Comparison of ENCODE assay signal across 16 cellular contexts in the genomic region with DNA sequence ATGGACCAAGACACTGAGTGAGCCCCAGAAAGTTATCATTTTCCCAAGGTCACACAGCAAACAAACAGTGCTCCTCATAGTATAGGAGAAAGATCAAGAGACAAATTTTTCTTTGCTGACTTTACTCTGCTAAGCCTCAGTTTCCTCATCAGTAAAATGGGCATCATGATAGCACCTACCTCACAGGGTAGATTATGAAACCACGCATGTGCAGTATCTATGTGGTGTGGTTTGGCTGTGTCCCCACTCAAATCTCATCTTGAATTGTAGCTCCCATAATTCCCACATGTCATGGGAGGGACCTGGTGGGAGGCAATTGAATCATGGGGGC. TPM values are rescaled to one million over a fixed set of nuclear protein-coding genes. Genes with fewer than 3 reads are reported as not detected.
DNase-seq lines count a peak whose midpoint lies in the region; ATAC-seq and TF ChIP-seq lines count a peak whose summit lies in the region.
"Had no signal": no experiment of that assay in that cellular context is flagged by ENCODE, and none has a peak within 500 bp of the region (broad histone marks: within the 10 kb centered on the region; RNA-seq: fewer than 3 reads in every experiment).

No MANE protein-coding gene starts in this region.

- H3K9me3 ChIP-seq in left ventricle myocardium inferior (replicated peaks) (no peaks in the 10 kb centered on the region), right cardiac atrium (ENCODE audit: control insufficient read depth, low read length) (no peaks in the 10 kb centered on the region), IMR-90 (ENCODE audit: control insufficient read depth, insufficient read depth, low read length) (no peaks in the 10 kb centered on the region), tibial artery (no peaks in the 10 kb centered on the region), gastrocnemius medialis (no peaks in the 10 kb centered on the region)
- H3K9me3 ChIP-seq: BLaER1 treated with 17β-estradiol and CSF1 and Interleukin-3, amounts not matched to agents 10 nM and 100 nM had no signal

- TF ChIP-seq CTCF in left ventricle myocardium inferior (IDR thresholded peaks at IDR 0.05; ENCODE audit: borderline replicate concordance) (no peak), IMR-90 (conservative IDR thresholded peaks at IDR 0.05; ENCODE audit: low read depth, low read length) (no peak), tibial artery (IDR thresholded peaks at IDR 0.05) (no peak), gastrocnemius medialis (IDR thresholded peaks at IDR 0.05 in 4 of 5, conservative IDR thresholded peaks at IDR 0.05 in 1 of 5) (no peak)

- no peak overlapping the region for H3K4ac ChIP-seq in IMR-90 (ENCODE audit: low read depth, low read length)

- POLR2A ChIA-PET in IMR-90 (lab: Charles Lee; ENCODE audit: unreplicated experiment): interaction anchor here (0.6 kb wide), 1 partner anchor 43 kb away, joined by 3 read pairs; no protein-coding TSS in a partner anchor

- dilution Hi-C loops in IMR-90 (cut with HindIII; ENCODE audit: low sequenced_read_pairs, unreplicated experiment): no loop called here

- H2BK5ac ChIP-seq in IMR-90 (ENCODE audit: low read depth, low read length, poor library complexity, severe bottlenecking): no peak overlapping the region

- no peak overlapping the region for H2BK120ac ChIP-seq in IMR-90 (ENCODE audit: low read depth, low read length)

- CTCF ChIA-PET in IMR-90 (lab: Yijun Ruan, JAX): interaction anchor here (2.0 kb wide), 1 partner anchor 16 kb away, joined by 8 read pairs; a partner anchor contains a TSS

- ATAC-seq in right cardiac atrium (no peak), IMR-90 (ENCODE audit: low read depth) (no peak), GM18873 (IDR thresholded peaks at IDR 0.05; ENCODE audit: low FRiP score, unreplicated experiment) (no peak), gastrocnemius medialis (no peak)
- ATAC-seq: CD8-positive, alpha-beta T cell had no signal

- H2AK5ac ChIP-seq in IMR-90 (ENCODE audit: low read depth, low read length): no peak overlapping the region

- H2BK20ac ChIP-seq in IMR-90 (ENCODE audit: low read depth, low read length): peak overlapping the region; percentile 6; the same call in 1 of the 2 replicates

- H4K8ac ChIP-seq in IMR-90 (ENCODE audit: low read depth in 2 of 2, low read length in 2 of 2): no peak overlapping the region

- peaks cover 8% of the 10 kb centered on the region for H3K9me1 ChIP-seq in IMR-90 (ENCODE audit: insufficient read depth, low read length)

- H3K14ac ChIP-seq in IMR-90 (replicated peaks; ENCODE audit: low read depth, low read length): no peak overlapping the region

- H3K4me3 ChIP-seq in left ventricle myocardium inferior: no peak overlapping the region
- no peak overlapping the region for H3K4me3 ChIP-seq in right cardiac atrium (ENCODE audit: low read length)
- H3K4me3 ChIP-seq in IMR-90 (ENCODE audit: insufficient read depth, low read depth, low read length): no peak overlapping the region
- no peak overlapping the region for H3K4me3 ChIP-seq in tibial artery
- H3K4me3 ChIP-seq in gastrocnemius medialis: no peak overlapping the region
- H3K4me3 ChIP-seq: BLaER1 treated with 17β-estradiol and CSF1 and Interleukin-3, amounts not matched to agents 10 nM and 100 nM had no signal

- no peak overlapping the region for H3K9ac ChIP-seq in IMR-90 (ENCODE audit: low read depth, low read length)
- H3K9ac ChIP-seq: BLaER1 treated with 17β-estradiol and CSF1 and Interleukin-3, amounts not matched to agents 10 nM and 100 nM had no signal

- WGBS in right cardiac atrium: 76% methylated on average over 1 of the region's 1 CpG
- no CpG with 5 or more reads among the region's 1 CpG for whole genome bisulfite sequencing in IMR-90 (ENCODE audit: extremely low coverage in 2 of 2, insufficient read length in 1 of 2), 2 experiments

- H3K36me3 ChIP-seq in left ventricle myocardium inferior: no peaks in the 10 kb centered on the region
- no peaks in the 10 kb centered on the region for H3K36me3 ChIP-seq in IMR-90 (ENCODE audit: control insufficient read depth, insufficient read depth, low read length)
- no peaks in the 10 kb centered on the region for H3K36me3 ChIP-seq in tibial artery
- no peaks in the 10 kb centered on the region for H3K36me3 ChIP-seq in gastrocnemius medialis
- H3K36me3 ChIP-seq: BLaER1 treated with 17β-estradiol and CSF1 and Interleukin-3, amounts not matched to agents 10 nM and 100 nM had no signal

- H2AK9ac ChIP-seq in IMR-90 (replicated peaks; ENCODE audit: low read depth, low read length, poor library complexity): no peak overlapping the region

- no peak overlapping the region for H4K5ac ChIP-seq in IMR-90 (ENCODE audit: low read depth, low read length)

- H3K4me2 ChIP-seq in IMR-90 (ENCODE audit: low read depth, low read length): no peak overlapping the region
- H3K4me2 ChIP-seq: BLaER1 treated with 17β-estradiol and CSF1 and Interleukin-3, amounts not matched to agents 10 nM and 100 nM had no signal

- no peak overlapping the region for H3K18ac ChIP-seq in IMR-90 (ENCODE audit: low read depth, low read length)

- TF ChIP-seq POLR2A in IMR-90 (IDR thresholded peaks at IDR 0.05; ENCODE audit: low read depth, low read length) (no peak), gastrocnemius medialis (IDR thresholded peaks at IDR 0.05) (no peak)

- no peaks in the 10 kb centered on the region for H3K79me1 ChIP-seq in IMR-90 (ENCODE audit: low read depth in 1 of 2, low read length in 2 of 2)

- no peak overlapping the region for H3K23ac ChIP-seq in IMR-90 (ENCODE audit: low read depth, low read length)

- BruUV-seq in IMR-90 (replicated peaks; lab: Mats Ljungman, UMichigan): no TSS peak

- no peak overlapping the region for H2BK15ac ChIP-seq in IMR-90 (ENCODE audit: low read depth, low read length)

- in situ Hi-C loops in IMR-90 (cut with MboI; ENCODE audit: low sequenced_read_pairs) (no loop called here), gastrocnemius medialis (cut with MboI; ENCODE audit: low sequenced_read_pairs in 4 of 4) (no loop called here)

- H4K20me1 ChIP-seq in IMR-90 (ENCODE audit: insufficient read depth, low read length): no peaks in the 10 kb centered on the region
- H4K20me1 ChIP-seq: BLaER1 treated with 17β-estradiol and CSF1 and Interleukin-3, amounts not matched to agents 10 nM and 100 nM had no signal

- intact Hi-C loops in left ventricle myocardium inferior (cut with micrococcal nuclease) (no loop called here), right cardiac atrium (cut with DNase I) (no loop called here), IMR-90 (cut with micrococcal nuclease) (no loop called here), tibial artery (cut with DNase I; ENCODE audit: low total_unique reads) (no loop called here), gastrocnemius medialis (cut with DNase I; ENCODE audit: low total_unique reads) (no loop called here)

- H3K4me1 ChIP-seq in left ventricle myocardium inferior: peaks cover 38% of the 10 kb centered on the region
- H3K4me1 ChIP-seq in right cardiac atrium (ENCODE audit: control insufficient read depth, insufficient read depth, low read length): no peaks in the 10 kb centered on the region
- H3K4me1 ChIP-seq in IMR-90 (ENCODE audit: control insufficient read depth, insufficient read depth, low read length): peaks cover 15% of the 10 kb centered on the region
- peaks cover 0 to 14% (median 4%) of the 10 kb centered on the region in 4 donors for H3K4me1 ChIP-seq in tibial artery
- peaks cover 10 to 23% of the 10 kb centered on the region in 2 donors for H3K4me1 ChIP-seq in gastrocnemius medialis

- no peak for TF ChIP-seq RAD21 in IMR-90 (IDR thresholded peaks at IDR 0.05; ENCODE audit: low read length)

- H3K27ac ChIP-seq in left ventricle myocardium inferior (replicated peaks): peak overlapping the region; percentile 56
- H3K27ac ChIP-seq in right cardiac atrium (ENCODE audit: low read length): no peak overlapping the region
- H3K27ac ChIP-seq in IMR-90 (ENCODE audit: insufficient read depth, low read length): no peak overlapping the region
- no peak overlapping the region for H3K27ac ChIP-seq in tibial artery
- no peak overlapping the region for H3K27ac ChIP-seq in gastrocnemius medialis
- H3K27ac ChIP-seq: 22Rv1; BLaER1 treated with 17β-estradiol and CSF1 and Interleukin-3, amounts not matched to agents 10 nM and 100 nM had no signal

- DNase-seq in left ventricle myocardium inferior: no peak
- DNase-seq in right cardiac atrium: no peak
- DNase-seq in IMR-90: no peak
- DNase-seq in amniotic epithelial cell (ENCODE audit: low read depth): peak; percentile 40
- no peak for DNase-seq in tibial artery
- DNase-seq in gastrocnemius medialis: no peak
- DNase-seq: Calu3; CD8-positive, alpha-beta T cell; DMS79 treated with DMSO at 0.1 percent for 48 hours; GF-D8; H9 had no signal

- H3K56ac ChIP-seq in IMR-90 (ENCODE audit: extremely low read depth, insufficient read depth, low read length): no peak overlapping the region

- no peak overlapping the region for H4K91ac ChIP-seq in IMR-90 (ENCODE audit: insufficient read depth, low read depth, low read length)

- H3K27me3 ChIP-seq in left ventricle myocardium inferior (ENCODE audit: low read depth) (no peaks in the 10 kb centered on the region), right cardiac atrium (ENCODE audit: control insufficient read depth, insufficient read depth) (no peaks in the 10 kb centered on the region), IMR-90 (ENCODE audit: control insufficient read depth, insufficient read depth, low read length) (peaks cover 3% of the 10 kb centered on the region; the same call in 1 of the 2 replicates), tibial artery (no peaks in the 10 kb centered on the region), gastrocnemius medialis (no peaks in the 10 kb centered on the region)
- H3K27me3 ChIP-seq: BLaER1 treated with 17β-estradiol and CSF1 and Interleukin-3, amounts not matched to agents 10 nM and 100 nM had no signal

- H2AFZ ChIP-seq in IMR-90 (replicated peaks; ENCODE audit: low read length, poor library complexity): no peak overlapping the region

RNA-seq across cellular contexts. Expression of a gene that starts 16.1 kb away (rescaled TPM):
- total RNA-seq in left ventricle myocardium inferior: 250 TPM
- total RNA-seq in right cardiac atrium: 100 to 1,000 TPM; 143 to 161 (median 156) TPM
- polyA plus RNA-seq in right cardiac atrium: 215 TPM
- 52.9 and 55.3 TPM in 2 replicates for total RNA-seq in IMR-90 (2012; rRNA removed)
- 55.2 and 57.8 TPM in 2 replicates for polyA plus RNA-seq in IMR-90 (2012; rRNA removed)
- polyA plus RNA-seq in IMR-90 (2012; cell fraction: cytosol; rRNA removed): 44.7 and 69.0 TPM in 2 replicates
- 39.0 and 41.1 TPM in 2 replicates for polyA plus RNA-seq in IMR-90 (2012; cell fraction: nucleus; rRNA removed; ENCODE audit: low replicate concordance)
- total RNA-seq in gastrocnemius medialis: 100 to 1,000 TPM; 376 to 478 (median 414) TPM

RNA-seq across cellular contexts. Expression of a gene that starts 28.2 kb away (rescaled TPM):
- 2.0 TPM for total RNA-seq in left ventricle myocardium inferior
- total RNA-seq in right cardiac atrium: 1 to 10 TPM; 2.2 to 3.6 (median 2.4) TPM
- polyA plus RNA-seq in right cardiac atrium: 6.7 TPM
- total RNA-seq in IMR-90 (2012; rRNA removed): 0.90 and 1.4 TPM in 2 replicates
- 9.4 and 10.7 TPM in 2 replicates for polyA plus RNA-seq in IMR-90 (2012; rRNA removed)
- 12.4 and 12.6 TPM in 2 replicates for polyA plus RNA-seq in IMR-90 (2012; cell fraction: cytosol; rRNA removed)
- polyA plus RNA-seq in IMR-90 (2012; cell fraction: nucleus; rRNA removed; ENCODE audit: low replicate concordance): 2.0 and 2.5 TPM in 2 replicates
- 1 to 10 TPM in 3 of 4 donors, under 1 TPM in 1; 0.71 to 1.7 (median 1.2) TPM for total RNA-seq in gastrocnemius medialis
- total RNA-seq: A673; B cell; CD8-positive, alpha-beta T cell had no signal

RNA-seq across cellular contexts. Expression of a gene that starts 44.0 kb away (rescaled TPM):
- 120 TPM for total RNA-seq in left ventricle myocardium inferior
- total RNA-seq in right cardiac atrium: 100 to 1,000 TPM; 107 to 143 (median 124) TPM
- 123 TPM for polyA plus RNA-seq in right cardiac atrium
- 155 and 179 TPM in 2 replicates for total RNA-seq in IMR-90 (2012; rRNA removed)
- 414 and 477 TPM in 2 replicates for polyA plus RNA-seq in IMR-90 (2012; rRNA removed)
- polyA plus RNA-seq in IMR-90 (2012; cell fraction: cytosol; rRNA removed): 234 and 424 TPM in 2 replicates
- polyA plus RNA-seq in IMR-90 (2012; cell fraction: nucleus; rRNA removed; ENCODE audit: low replicate concordance): 92.6 and 119 TPM in 2 replicates
- total RNA-seq in gastrocnemius medialis: 100 to 1,000 TPM in 2 of 4 donors, 10 to 100 TPM in 2; 63.0 to 110 (median 99.8) TPM
